Comparison of ENCODE assay signal across 8 cellular contexts in genomic region chr1:116570358-116571214, GRCh38. TPM values are rescaled to one million over a fixed set of nuclear protein-coding genes. Genes with fewer than 3 reads are reported as not detected.
DNase-seq lines count a peak whose midpoint lies in the region; ATAC-seq and TF ChIP-seq lines count a peak whose summit lies in the region.

CD58 (minus strand) TSS chr1:116571026; CDS start chr1:116570972, 54 bp downstream.

- ATAC-seq in GM19395 (IDR thresholded peaks at IDR 0.05; ENCODE audit: unreplicated experiment) (peak; percentile 56), HG03558 (IDR thresholded peaks at IDR 0.05; ENCODE audit: extremely low read depth, unreplicated experiment) (peak; percentile 25)

- H3K4me1 Mint-ChIP-seq in mesothelial cell of epicardium = peaks cover 42% of the 10 kb centered on the region

- H3K27me3 Mint-ChIP-seq in mesothelial cell of epicardium (ENCODE audit: low read depth) = no peaks in the 10 kb centered on the region

- H3K36me3 Mint-ChIP-seq in mesothelial cell of epicardium = no peaks in the 10 kb centered on the region

- in situ Hi-C loops in endometrial microvascular endothelial cells (cut with HindIII; ENCODE audit: inconsistent ontology term, low pct_unique_long_range_greater_than_20kb, low sequenced_read_pairs) = no loop called here

- TF ChIP-seq CTCF in mesothelial cell of epicardium (IDR thresholded peaks at IDR 0.05; ENCODE audit: unreplicated experiment) = peak; percentile 64

- DNase-seq in COLO668 (lab: John Stamatoyannopoulos, UW; ENCODE audit: unreplicated experiment) = peak; percentile 96
- peak; percentile 85 for DNase-seq in NOMO-1 treated with dmso at 0.1 percent for 144 hours (lab: John Stamatoyannopoulos, UW; ENCODE audit: unreplicated experiment)
- peak; percentile 40 for DNase-seq in activated CD8-positive, alpha-beta memory T cell treated with anti-CD3 and anti-CD28 coated beads, Interleukin-2, amount 50 U/mL, for 1 hour (ENCODE audit: extremely low read depth)
- peak; percentile 62 to 79 for DNase-seq in mesothelial cell of epicardium (ENCODE audit: low spot score in 2 of 2, unreplicated experiment in 2 of 2)
- DNase-seq in stimulated activated CD8-positive, alpha-beta memory T cell treated with anti-CD3 and anti-CD28 coated beads, Interleukin-15, amount 100 ng/mL, for 48 hours (ENCODE audit: low read depth in 2 of 2) = peak; percentile 86 to 89

- H3K27ac Mint-ChIP-seq in mesothelial cell of epicardium = peak within 1 kb of the TSS; percentile 59

- no peaks in the 10 kb centered on the region for H3K9me3 Mint-ChIP-seq in mesothelial cell of epicardium

- peak within 1 kb of the TSS; percentile 80 for H3K4me3 Mint-ChIP-seq in mesothelial cell of epicardium

RNA-seq across cellular contexts. Expression of gene CD58, which starts in this region (rescaled TPM):
- total RNA-seq in endometrial microvascular endothelial cells (ENCODE audit: inconsistent ontology term) = 13.9 TPM
- 6.6 to 8.0 TPM (median 7.6 TPM) in 3 replicates for total RNA-seq in mesothelial cell of epicardium

Comparison
In these comparisons a context has a peak if more than half of its experiments do, and no peak if none do; other contexts are left out.
1. Peak in every context shown above with its lines: DNase-seq and ATAC-seq.
2. DNase-seq: peak in every context shown above with its lines; median percentile 96 in COLO668; 88 in stimulated activated CD8-positive, alpha-beta memory T cell treated with anti-CD3 and anti-CD28 coated beads, Interleukin-15, amount 100 ng/mL, for 48 hours; 85 in NOMO-1 treated with dmso at 0.1 percent for 144 hours; 70 in mesothelial cell of epicardium; 40 in activated CD8-positive, alpha-beta memory T cell treated with anti-CD3 and anti-CD28 coated beads, Interleukin-2, amount 50 U/mL, for 1 hour.